In genomic region chr12:11553871-11554533, GRCh38 we compare ENCODE assay signal across 8 cellular contexts.
A peak's percentile ranks its signal among the peaks of the same experiment; 100 is the strongest.
DNase-seq lines count a peak whose midpoint lies in the region; ATAC-seq and TF ChIP-seq lines count a peak whose summit lies in the region.

No MANE protein-coding gene starts in this region.

- H3K9me3 ChIP-seq in colonic mucosa (no peaks in the 10 kb centered on the region), liver (ENCODE audit: control insufficient read depth in 4 of 4, low read length in 3 of 4) (no peaks in the 10 kb centered on the region), suprapubic skin (no peaks in the 10 kb centered on the region)

- TF ChIP-seq POLR2A in suprapubic skin (IDR thresholded peaks at IDR 0.05), result no peak

- DNase-seq in 8988T (peak; percentile 29), GM06990 (ENCODE audit: extremely low read depth, insufficient read length) (peak; percentile 68), NCI-H2081 (lab: John Stamatoyannopoulos, UW) (peak; percentile 72), T-helper 22 cell (ENCODE audit: low read depth) (peak; percentile 11), colonic mucosa (peak; percentile 72), suprapubic skin (ENCODE audit: low spot score in 2 of 2) (no peak)

- intact Hi-C loops in colonic mucosa (cut with DNase I), result no loop called here

- TF ChIP-seq EP300 in suprapubic skin (IDR thresholded peaks at IDR 0.05), result no peak

- H3K4me1 ChIP-seq in colonic mucosa, result no peaks in the 10 kb centered on the region
- H3K4me1 ChIP-seq in liver (ENCODE audit: control insufficient read depth in 4 of 4, insufficient read depth in 4 of 4, low read length in 3 of 4), result peaks cover 0 to 5% (median 1%) of the 10 kb centered on the region in 4 donors
- peaks cover 8% of the 10 kb centered on the region for H3K4me1 ChIP-seq in suprapubic skin

- H3K9ac ChIP-seq in colonic mucosa (ENCODE audit: low read depth in 2 of 2, low read length in 2 of 2) (no peak overlapping the region), liver (ENCODE audit: low read depth in 1 of 2, low read length in 2 of 2) (no peak overlapping the region)

- H3K27me3 ChIP-seq in GM06990 (replicated peaks; ENCODE audit: control insufficient read depth, insufficient read depth, low read length) (no peaks in the 10 kb centered on the region), colonic mucosa (no peaks in the 10 kb centered on the region), liver (ENCODE audit: control insufficient read depth in 4 of 4, insufficient read depth in 4 of 4, low read length in 3 of 4) (no peaks in the 10 kb centered on the region), suprapubic skin (no peaks in the 10 kb centered on the region)

- no peaks in the 10 kb centered on the region for H3K36me3 ChIP-seq in GM06990 (ENCODE audit: control insufficient read depth, insufficient read depth, low read length)
- H3K36me3 ChIP-seq in colonic mucosa, result no peaks in the 10 kb centered on the region
- H3K36me3 ChIP-seq in liver (ENCODE audit: control insufficient read depth in 4 of 4, insufficient read depth in 3 of 4, low read depth in 1 of 4, low read length in 3 of 4), result no peaks in the 10 kb centered on the region
- no peaks in the 10 kb centered on the region for H3K36me3 ChIP-seq in suprapubic skin

- TF ChIP-seq RAD21 in liver (IDR thresholded peaks at IDR 0.05), result peak; percentile 75 to 79

- no peak overlapping the region for H3K4me3 ChIP-seq in GM06990 (replicated peaks; ENCODE audit: low read depth, low read length)
- H3K4me3 ChIP-seq in colonic mucosa, result no peak overlapping the region
- no peak overlapping the region for H3K4me3 ChIP-seq in liver (ENCODE audit: low read depth in 1 of 3, low read length in 3 of 3)
- H3K4me3 ChIP-seq in suprapubic skin, result no peak overlapping the region

- 18% methylated on average over 9 of the region's 9 CpGs for WGBS in liver
- 21% methylated on average over 9 of the region's 9 CpGs for WGBS in suprapubic skin

- TF ChIP-seq CTCF in GM06990 (IDR thresholded peaks at IDR 0.05; ENCODE audit: insufficient read depth, low read length, poor library complexity, severe bottlenecking) (peak; percentile 59), colonic mucosa (IDR thresholded peaks at IDR 0.05) (peak; percentile 47), liver (IDR thresholded peaks at IDR 0.05; ENCODE audit: low read depth, low read length, missing input control) (peak; percentile 50), suprapubic skin (IDR thresholded peaks at IDR 0.05) (peak; percentile 16 to 30)

- ATAC-seq in HG02678 (IDR thresholded peaks at IDR 0.05; ENCODE audit: unreplicated experiment), result peak; percentile 80

- no peak overlapping the region for H3K27ac ChIP-seq in colonic mucosa
- no peak overlapping the region for H3K27ac ChIP-seq in liver (ENCODE audit: low read depth in 1 of 2, low read length in 2 of 2)
- H3K27ac ChIP-seq in suprapubic skin, result no peak overlapping the region

TF ChIP-seq in liver, 16 proteins besides CTCF, POLR2A, EP300 and RAD21:
- TF ChIP-seq JUND (IDR thresholded peaks at IDR 0.05) (no peak), REST (IDR thresholded peaks at IDR 0.05) (peak; percentile 41), NR2F2 (IDR thresholded peaks at IDR 0.05) (no peak), FOXA2 (IDR thresholded peaks at IDR 0.05) (no peak)

Comparison
In these comparisons a context has a peak if more than half of its experiments do, and no peak if none do; other contexts are left out.
1. DNase-seq: peak in 8988T (single experiment), GM06990 (single experiment), NCI-H2081 (2 of 2), T-helper 22 cell (single experiment) and colonic mucosa (single experiment); none in suprapubic skin (0 of 2).
2. Peak in every context shown above with its lines, with median percentiles within 50 percentile points of each other: CTCF ChIP-seq.